In genomic region chr17:30970757-30971567, GRCh38 we compare ENCODE assay signal across 8 cellular contexts. TPM values are rescaled to one million over a fixed set of nuclear protein-coding genes. Genes with fewer than 3 reads are reported as not detected.
DNase-seq lines count a peak whose midpoint lies in the region; ATAC-seq and TF ChIP-seq lines count a peak whose summit lies in the region.

A gene with protein sequence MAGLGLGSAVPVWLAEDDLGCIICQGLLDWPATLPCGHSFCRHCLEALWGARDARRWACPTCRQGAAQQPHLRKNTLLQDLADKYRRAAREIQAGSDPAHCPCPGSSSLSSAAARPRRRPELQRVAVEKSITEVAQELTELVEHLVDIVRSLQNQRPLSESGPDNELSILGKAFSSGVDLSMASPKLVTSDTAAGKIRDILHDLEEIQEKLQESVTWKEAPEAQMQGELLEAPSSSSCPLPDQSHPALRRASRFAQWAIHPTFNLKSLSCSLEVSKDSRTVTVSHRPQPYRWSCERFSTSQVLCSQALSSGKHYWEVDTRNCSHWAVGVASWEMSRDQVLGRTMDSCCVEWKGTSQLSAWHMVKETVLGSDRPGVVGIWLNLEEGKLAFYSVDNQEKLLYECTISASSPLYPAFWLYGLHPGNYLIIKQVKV (plus strand): TSS chr17:30971039. CDS start chr17:30971074, 35 bp downstream.

- ATAC-seq in GM21786 (IDR thresholded peaks at IDR 0.05; ENCODE audit: unreplicated experiment) = peak; percentile 65

- H3K27me3 ChIP-seq in DOHH2 (ENCODE audit: control insufficient read depth, low read length) (no peaks in the 10 kb centered on the region), MG63 (no peaks in the 10 kb centered on the region), iPS-18a (ENCODE audit: control insufficient read depth, insufficient read depth, low read length) (no peaks in the 10 kb centered on the region), skeletal muscle satellite cell (ENCODE audit: control insufficient read depth, insufficient read depth, low read length) (no peaks in the 10 kb centered on the region)

- peak within 1 kb of the TSS; percentile 98 for H3K27ac ChIP-seq in DOHH2 (ENCODE audit: low read depth, low read length)
- H3K27ac ChIP-seq in iPS-18a (ENCODE audit: low read length) = peak within 1 kb of the TSS; percentile 76

- peaks cover 28% of the 10 kb centered on the region for H3F3A ChIP-seq in DOHH2 (ENCODE audit: control insufficient read depth, insufficient read depth)

- peaks cover 4% of the 10 kb centered on the region; the same call in 1 of the 2 replicates for H3K9me3 ChIP-seq in DOHH2 (ENCODE audit: control insufficient read depth, insufficient read depth, low read length)
- 0 out of 2 replicates have a peak, but pooled peaks cover 4% of the 10 kb centered on the region for H3K9me3 ChIP-seq in MG63
- H3K9me3 ChIP-seq in iPS-18a (ENCODE audit: control insufficient read depth, low read depth, low read length) = no peaks in the 10 kb centered on the region
- H3K9me3 ChIP-seq in skeletal muscle satellite cell (replicated peaks; ENCODE audit: low read length) = no peaks in the 10 kb centered on the region

- H3K9ac ChIP-seq in iPS-18a (ENCODE audit: low read length) (peak within 1 kb of the TSS; percentile 71), skeletal muscle satellite cell (ENCODE audit: low read depth, low read length) (peak within 1 kb of the TSS; percentile 88)

- H3K4me3 ChIP-seq in DOHH2 (ENCODE audit: low read length) = peak within 1 kb of the TSS; percentile 85
- H3K4me3 ChIP-seq in MG63 = peak within 1 kb of the TSS; percentile 58
- peak within 1 kb of the TSS; percentile 84 for H3K4me3 ChIP-seq in iPS-18a (ENCODE audit: low read length)
- peak within 1 kb of the TSS; percentile 81 for H3K4me3 ChIP-seq in skeletal muscle satellite cell (ENCODE audit: low read length)

- H3K4me2 ChIP-seq in DOHH2 (ENCODE audit: low read length) (peak within 1 kb of the TSS; percentile 89), skeletal muscle satellite cell (ENCODE audit: low read length) (peak within 1 kb of the TSS; percentile 96)

- peaks cover 36% of the 10 kb centered on the region for H3K36me3 ChIP-seq in DOHH2 (ENCODE audit: control insufficient read depth, low read length)
- peaks cover 32% of the 10 kb centered on the region for H3K36me3 ChIP-seq in MG63
- H3K36me3 ChIP-seq in iPS-18a (ENCODE audit: control insufficient read depth, low read depth, low read length) = no peaks in the 10 kb centered on the region
- H3K36me3 ChIP-seq in skeletal muscle satellite cell (ENCODE audit: insufficient read depth, low read length) = peaks cover 3% of the 10 kb centered on the region

- TF ChIP-seq CTCF in DOHH2 (IDR thresholded peaks at IDR 0.05; ENCODE audit: low read depth, low read length, poor library complexity, severe bottlenecking) = peak; percentile 27

- no peaks in the 10 kb centered on the region for H4K20me1 ChIP-seq in DOHH2 (ENCODE audit: control insufficient read depth, insufficient read depth, low read depth, low read length)

- H3K4me1 ChIP-seq in DOHH2 (ENCODE audit: control insufficient read depth, low read length) (peaks cover 51% of the 10 kb centered on the region), iPS-18a (ENCODE audit: control insufficient read depth, low read depth, low read length) (no peaks in the 10 kb centered on the region), skeletal muscle satellite cell (ENCODE audit: control insufficient read depth, insufficient read depth, low read length) (peaks cover 13% of the 10 kb centered on the region)

- H3K79me2 ChIP-seq in DOHH2 (ENCODE audit: control insufficient read depth, low read length) = peaks cover 48% of the 10 kb centered on the region

- DNase-seq in MG63 (peak; percentile 95), UCSD-AML1 (lab: John Stamatoyannopoulos, UW; ENCODE audit: unreplicated experiment) (peak; percentile 86), brain pericyte (ENCODE audit: low read depth, low spot score) (peak; percentile 58), NCI-H1105 (lab: John Stamatoyannopoulos, UW) (no peak)

- no peaks in the 10 kb centered on the region for H3K9me2 ChIP-seq in DOHH2 (replicated peaks; ENCODE audit: control insufficient read depth, low read length)

RNA-seq across cellular contexts. Expression of the gene that starts here (rescaled TPM):
- total RNA-seq in MG63 (2014; rRNA removed; shearing (Covaris generic); ENCODE audit: low replicate concordance) = 16.4 and 20.2 TPM in 2 replicates
- total RNA-seq in skeletal muscle satellite cell (2012; rRNA removed) = 8.6 and 12.2 TPM in 2 replicates
